Comparison of ENCODE assay signal across 8 cellular contexts in the genomic region with DNA sequence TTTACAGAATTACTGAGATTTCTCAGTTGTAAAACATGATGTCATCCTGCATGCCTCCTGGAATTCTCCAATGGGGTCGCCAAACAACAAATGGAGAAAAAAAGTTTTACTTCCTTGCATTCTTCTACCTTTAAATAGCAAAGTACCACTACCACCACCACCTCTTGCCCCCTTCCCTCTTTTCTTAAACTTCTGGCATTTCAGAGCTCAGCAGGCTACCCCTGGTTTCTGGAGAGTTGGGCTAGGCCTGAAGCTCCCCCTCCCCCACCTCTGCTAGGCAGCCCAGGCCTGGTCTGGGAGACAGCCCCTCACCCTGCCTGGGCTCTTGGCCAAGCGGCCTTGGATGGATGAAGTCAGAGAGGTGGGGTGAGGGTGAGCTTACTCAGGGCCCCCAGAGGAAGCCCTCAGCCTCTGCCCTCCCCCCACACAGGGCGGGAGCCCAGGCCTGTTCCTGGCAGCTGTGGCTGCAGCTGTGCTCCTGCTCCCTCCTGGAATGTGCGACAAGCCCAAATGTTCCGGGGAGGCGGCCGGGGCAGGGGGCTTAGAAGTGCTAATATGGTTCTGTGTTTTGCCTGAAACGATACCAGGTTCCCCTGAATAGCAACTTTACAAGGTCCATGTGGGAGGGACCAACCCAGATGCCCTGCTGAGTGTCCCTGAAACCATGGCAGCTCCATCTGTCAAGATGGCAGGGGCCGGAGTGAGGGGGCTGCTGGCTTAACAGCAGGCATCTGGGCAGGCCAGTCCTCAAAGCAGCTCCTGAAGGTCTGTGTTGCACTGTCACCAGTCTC. TPM values are rescaled to one million over a fixed set of nuclear protein-coding genes. Genes with fewer than 3 reads are reported as not detected.
DNase-seq lines count a peak whose midpoint lies in the region; ATAC-seq and TF ChIP-seq lines count a peak whose summit lies in the region.

No MANE protein-coding gene starts in this region.

- peak overlapping the region; percentile 28 to 78 (median 48) for H3K27ac ChIP-seq in Peyer's patch

- H3K9me3 ChIP-seq in Peyer's patch: no peaks in the 10 kb centered on the region

- H3K4me3 Mint-ChIP-seq in neural crest cell: no peak overlapping the region

- no peak for TF ChIP-seq POLR2A in Peyer's patch (IDR thresholded peaks at IDR 0.05)

- no peaks in the 10 kb centered on the region for H3K27me3 ChIP-seq in Peyer's patch

- H3K4me3 ChIP-seq in Peyer's patch: no peak overlapping the region
- H3K4me3 ChIP-seq in fibroblast of the aortic adventitia (ENCODE audit: low read depth, low read length): no peak overlapping the region

- H3K36me3 Mint-ChIP-seq in neural crest cell (ENCODE audit: low read depth): peaks cover 3% of the 10 kb centered on the region

- H3K27me3 Mint-ChIP-seq in neural crest cell (ENCODE audit: low read depth): peaks cover 2% of the 10 kb centered on the region

- peak overlapping the region; percentile 68 for H3K27ac Mint-ChIP-seq in neural crest cell (ENCODE audit: unreplicated experiment)

- TF ChIP-seq CTCF in Peyer's patch (IDR thresholded peaks at IDR 0.05) (no peak), fibroblast of the aortic adventitia (IDR thresholded peaks at IDR 0.05; ENCODE audit: insufficient read depth, low read length) (no peak), neural crest cell (conservative IDR thresholded peaks at IDR 0.05) (no peak)

- DNase-seq in ACHN (peak; percentile 27), Peyer's patch (no peak), fibroblast of the aortic adventitia (ENCODE audit: low read depth) (peak; percentile 80), neural crest cell (ENCODE audit: low read depth, low spot score) (peak; percentile 12), NCI-H146 treated with DMSO at 0.1 percent for 48 hours (lab: John Stamatoyannopoulos, UW; ENCODE audit: unreplicated experiment) (no peak)

- no peak for ATAC-seq in HG02798 (IDR thresholded peaks at IDR 0.05; ENCODE audit: poor library complexity, unreplicated experiment)
- no peak for ATAC-seq in GM21825 (IDR thresholded peaks at IDR 0.05; ENCODE audit: unreplicated experiment)
- no peak for ATAC-seq in HG02970 (IDR thresholded peaks at IDR 0.05; ENCODE audit: low FRiP score, unreplicated experiment)

- peaks cover 2% of the 10 kb centered on the region for H3K9me3 Mint-ChIP-seq in neural crest cell

- peaks cover 0 to 12% (median 0%) of the 10 kb centered on the region in 4 donors for H3K4me1 ChIP-seq in Peyer's patch

- H3K4me1 Mint-ChIP-seq in neural crest cell: peaks cover 15% of the 10 kb centered on the region

- in situ Hi-C loops in ACHN (cut with HindIII; ENCODE audit: low pct_ligation_motif_present, low pct_unique_long_range_greater_than_20kb, low sequenced_read_pairs): no loop called here

- no peaks in the 10 kb centered on the region for H3K36me3 ChIP-seq in Peyer's patch

RNA-seq across cellular contexts. Expression of a gene that starts 5.9 kb away (rescaled TPM):
- total RNA-seq in Peyer's patch: not detected
- 0.25 and 2.6 TPM in 2 replicates for total RNA-seq in fibroblast of the aortic adventitia (ENCODE audit: low replicate concordance)
- total RNA-seq in neural crest cell: not detected in 2 replicates

RNA-seq across cellular contexts. Expression of a gene that starts 26.7 kb away (rescaled TPM):
- total RNA-seq in Peyer's patch (10 to 100 TPM in 2 of 4 donors, 1 to 10 TPM in 2; 8.6 to 31.4 (median 11.6) TPM), fibroblast of the aortic adventitia (ENCODE audit: low replicate concordance) (24.3 and 36.6 TPM in 2 replicates), neural crest cell (21.5 and 24.2 TPM in 2 replicates)

RNA-seq across cellular contexts. Expression of a gene that starts 27.5 kb away (rescaled TPM):
- total RNA-seq in Peyer's patch (100 to 1,000 TPM; 131 to 150 (median 133) TPM), fibroblast of the aortic adventitia (ENCODE audit: low replicate concordance) (239 and 451 TPM in 2 replicates), neural crest cell (222 and 224 TPM in 2 replicates)

Comparison
In these comparisons a context has a peak if more than half of its experiments do, and no peak if none do; other contexts are left out.
1. DNase-seq: peak in ACHN (single experiment), fibroblast of the aortic adventitia (single experiment) and neural crest cell (single experiment); none in Peyer's patch (0 of 3) and NCI-H146 treated with DMSO at 0.1 percent for 48 hours (single experiment).